ENCODE assay signal across 8 cellular contexts in genomic region chr19:10748195-10748923, GRCh38. TPM values are rescaled to one million over a fixed set of nuclear protein-coding genes. Genes with fewer than 3 reads are reported as not detected.
DNase-seq lines count a peak whose midpoint lies in the region; ATAC-seq, FAIRE-seq and TF ChIP-seq lines count a peak whose summit lies in the region.

No MANE protein-coding gene starts in this region.

- H3K27ac Mint-ChIP-seq in activated naive CD8-positive, alpha-beta T cell = peak overlapping the region; percentile 28
- H3K27ac Mint-ChIP-seq in activated naive CD8-positive, alpha-beta T cell treated with anti-CD3 and anti-CD28 coated beads, Interleukin-2, amount 50 U/mL, for 24 hours = no peak overlapping the region

- peaks cover 2% of the 10 kb centered on the region for H3K36me3 Mint-ChIP-seq in activated naive CD8-positive, alpha-beta T cell
- no peaks in the 10 kb centered on the region for H3K36me3 Mint-ChIP-seq in activated naive CD8-positive, alpha-beta T cell treated with anti-CD3 and anti-CD28 coated beads, Interleukin-2, amount 50 U/mL, for 24 hours (ENCODE audit: low read depth)

- TF ChIP-seq POLR2A in breast epithelium (IDR thresholded peaks at IDR 0.05) (no peak), tibial nerve (IDR thresholded peaks at IDR 0.05) (no peak)

- no peak overlapping the region for H3K4me3 Mint-ChIP-seq in activated naive CD8-positive, alpha-beta T cell
- H3K4me3 Mint-ChIP-seq in activated naive CD8-positive, alpha-beta T cell treated with anti-CD3 and anti-CD28 coated beads, Interleukin-2, amount 50 U/mL, for 24 hours = no peak overlapping the region

- FAIRE-seq in HTR-8/SVneo (lab: Jason Lieb, UNC) = no peak

- no peaks in the 10 kb centered on the region for H3K36me3 ChIP-seq in breast epithelium
- H3K36me3 ChIP-seq in muscle layer of duodenum (ENCODE audit: control insufficient read depth in 1 of 2, insufficient read depth in 2 of 2, low read length in 2 of 2) = no peaks in the 10 kb centered on the region
- H3K36me3 ChIP-seq in tibial nerve = no peaks in the 10 kb centered on the region
- H3K36me3 ChIP-seq in MG63 = peaks cover 3% of the 10 kb centered on the region; the same call in 1 of the 2 replicates

- no peaks in the 10 kb centered on the region for H3K27me3 Mint-ChIP-seq in activated naive CD8-positive, alpha-beta T cell
- H3K27me3 Mint-ChIP-seq in activated naive CD8-positive, alpha-beta T cell treated with anti-CD3 and anti-CD28 coated beads, Interleukin-2, amount 50 U/mL, for 24 hours = no peaks in the 10 kb centered on the region

- peaks cover 65% of the 10 kb centered on the region for H3K4me1 Mint-ChIP-seq in activated naive CD8-positive, alpha-beta T cell (ENCODE audit: low read depth)
- peaks cover 67% of the 10 kb centered on the region for H3K4me1 Mint-ChIP-seq in activated naive CD8-positive, alpha-beta T cell treated with anti-CD3 and anti-CD28 coated beads, Interleukin-2, amount 50 U/mL, for 24 hours

- no peaks in the 10 kb centered on the region for H3K27me3 ChIP-seq in breast epithelium
- no peaks in the 10 kb centered on the region for H3K27me3 ChIP-seq in muscle layer of duodenum (ENCODE audit: low read depth, low read length)
- H3K27me3 ChIP-seq in tibial nerve = no peaks in the 10 kb centered on the region
- H3K27me3 ChIP-seq in MG63 = no peaks in the 10 kb centered on the region

- DNase-seq in activated naive CD8-positive, alpha-beta T cell treated with anti-CD3 and anti-CD28 coated beads, Interleukin-2, amount 50 U/mL, for 24 hours = no peak
- DNase-seq in breast epithelium (ENCODE audit: low spot score in 2 of 2) = no peak
- no peak for DNase-seq in tibial nerve (ENCODE audit: low spot score in 2 of 2)
- no peak for DNase-seq in dedifferentiated amniotic fluid mesenchymal stem cell (ENCODE audit: extremely low spot score)
- DNase-seq in HTR-8/SVneo (ENCODE audit: insufficient read length, low spot score) = no peak
- no peak for DNase-seq in MG63

- TF ChIP-seq EP300 in tibial nerve (IDR thresholded peaks at IDR 0.05) = no peak

- intact Hi-C loops in breast epithelium (cut with DNase I; ENCODE audit: low total_unique reads) = no loop called here

- H3K4me1 ChIP-seq in breast epithelium = peaks cover 10 to 31% of the 10 kb centered on the region in 2 donors
- H3K4me1 ChIP-seq in muscle layer of duodenum (ENCODE audit: control insufficient read depth in 1 of 2, insufficient read depth in 2 of 2, low read length in 2 of 2) = peaks cover 42 to 57% of the 10 kb centered on the region in 2 donors
- peaks cover 0 to 71% (median 31%) of the 10 kb centered on the region in 4 donors for H3K4me1 ChIP-seq in tibial nerve

- H3K9me3 Mint-ChIP-seq in activated naive CD8-positive, alpha-beta T cell (ENCODE audit: low read depth) = no peaks in the 10 kb centered on the region
- no peaks in the 10 kb centered on the region for H3K9me3 Mint-ChIP-seq in activated naive CD8-positive, alpha-beta T cell treated with anti-CD3 and anti-CD28 coated beads, Interleukin-2, amount 50 U/mL, for 24 hours

- ATAC-seq in activated naive CD8-positive, alpha-beta T cell treated with anti-CD3 and anti-CD28 coated beads, Interleukin-2, amount 50 U/mL, for 24 hours = no peak

- 90 to 91% methylated on average over 18 to 19 of the region's 20 CpGs for whole genome bisulfite sequencing in tibial nerve, 2 donors

- H3K27ac ChIP-seq in breast epithelium (peak overlapping the region; percentile 66 to 73), muscle layer of duodenum (ENCODE audit: low read length) (peak overlapping the region; percentile 69), tibial nerve (peak overlapping the region in 3 of 4 donors; percentile 32 to 77 (median 38))

- H3K4me3 ChIP-seq in breast epithelium (no peak overlapping the region), muscle layer of duodenum (ENCODE audit: low read depth in 1 of 2, low read length in 2 of 2) (no peak overlapping the region), tibial nerve (no peak overlapping the region), MG63 (no peak overlapping the region)

- no peaks in the 10 kb centered on the region for H3K9me3 ChIP-seq in breast epithelium
- H3K9me3 ChIP-seq in muscle layer of duodenum (ENCODE audit: control insufficient read depth in 1 of 2, low read length in 2 of 2) = no peaks in the 10 kb centered on the region
- no peaks in the 10 kb centered on the region for H3K9me3 ChIP-seq in tibial nerve
- H3K9me3 ChIP-seq in MG63 = no peaks in the 10 kb centered on the region

- TF ChIP-seq CTCF in breast epithelium (IDR thresholded peaks at IDR 0.05) = no peak
- no peak for TF ChIP-seq CTCF in tibial nerve (IDR thresholded peaks at IDR 0.05)

RNA-seq across cellular contexts. Expression of gene DNM2, which starts 30.5 kb away (rescaled TPM):
- total RNA-seq in breast epithelium = 10 to 100 TPM; 83.1 to 98.6 (median 84.5) TPM
- total RNA-seq in tibial nerve = 100 to 1,000 TPM in 3 of 4 donors, 10 to 100 TPM in 1; 99.4 to 220 (median 140) TPM
- 104 and 116 TPM in 2 replicates for total RNA-seq in MG63 (2014; rRNA removed; shearing (Covaris generic); ENCODE audit: low replicate concordance)

RNA-seq across cellular contexts. Expression of gene QTRT1, which starts 47.1 kb away (rescaled TPM):
- 10 to 100 TPM; 29.0 to 47.5 (median 31.2) TPM for total RNA-seq in breast epithelium
- 100 to 1,000 TPM in 1 of 4 donors, 10 to 100 TPM in 3; 43.7 to 134 (median 65.3) TPM for total RNA-seq in tibial nerve
- 95.3 and 97.4 TPM in 2 replicates for total RNA-seq in MG63 (2014; rRNA removed; shearing (Covaris generic); ENCODE audit: low replicate concordance)
